ENCODE assay signal across 1 cellular context in genomic region chr19:57738320-57738719, GRCh38.
A peak's percentile ranks its signal among the peaks of the same experiment; 100 is the strongest.
TF ChIP-seq lines count a peak whose summit lies in the region.

No MANE protein-coding gene starts in this region.

TF ChIP-seq in IMR-90, 13 proteins besides CTCF, POLR2A, EP300 and RAD21:
- TF ChIP-seq SMC3 (IDR thresholded peaks at IDR 0.05; ENCODE audit: low read depth, low read length), result peak; percentile 44; the same call in 1 of the 2 replicates
